ENCODE assay signal across 22 cellular contexts in genomic region chr1:56072310-56072709, GRCh38.
"Had no signal": no experiment of that assay in that cellular context is flagged by ENCODE, and none has a peak within 500 bp of the region (broad histone marks: within the 10 kb centered on the region; RNA-seq: fewer than 3 reads in every experiment).

No MANE protein-coding gene starts in this region.

- ATAC-seq: activated naive CD4-positive, alpha-beta T cell treated with anti-CD3 and anti-CD28 coated beads, Interleukin-2, amount 50 U/mL, for 72 hours; activated T-helper 17 cell treated with anti-CD3 and anti-CD28 coated beads, Interleukin-2, amount 50 U/mL, for 72 hours; left ventricle myocardium superior; natural killer cell; stimulated activated effector memory CD8-positive, alpha-beta T cell treated with anti-CD3 and anti-CD28 coated beads, Interleukin-12 subunit alpha, Interleukin-12 subunit beta, amount 100 ng/mL, for 72 hours; stimulated activated naive CD8-positive, alpha-beta T cell treated with anti-CD3 and anti-CD28 coated beads, Interleukin-15, amount 100 ng/mL, for 72 hours; WTC11 had no signal

- H3K27ac Mint-ChIP-seq: activated naive CD4-positive, alpha-beta T cell treated with anti-CD3 and anti-CD28 coated beads, Interleukin-2, amount 50 U/mL, for 72 hours; activated T-cell treated with anti-CD3 and anti-CD28 coated beads, Interleukin-2, amount 50 U/mL, for 24 hours; activated T-helper 17 cell treated with anti-CD3 and anti-CD28 coated beads, Interleukin-2, amount 50 U/mL, for 72 hours; natural killer cell; stimulated activated effector memory CD8-positive, alpha-beta T cell treated with anti-CD3 and anti-CD28 coated beads, Interleukin-12 subunit alpha, Interleukin-12 subunit beta, amount 100 ng/mL, for 72 hours; stimulated activated naive CD8-positive, alpha-beta T cell treated with anti-CD3 and anti-CD28 coated beads, Interleukin-15, amount 100 ng/mL, for 72 hours; WTC11 had no signal

- H3K36me3 ChIP-seq: adrenal gland, prostate gland, right atrium auricular region, suprapubic skin, upper lobe of left lung had no signal

- H3K27me3 ChIP-seq: adrenal gland, right atrium auricular region, suprapubic skin, upper lobe of left lung had no signal

- H3K9me3 ChIP-seq: adrenal gland, prostate gland, right atrium auricular region, suprapubic skin, upper lobe of left lung had no signal

- H3K36me3 Mint-ChIP-seq: activated naive CD4-positive, alpha-beta T cell treated with anti-CD3 and anti-CD28 coated beads, Interleukin-2, amount 50 U/mL, for 72 hours; natural killer cell; stimulated activated effector memory CD8-positive, alpha-beta T cell treated with anti-CD3 and anti-CD28 coated beads, Interleukin-12 subunit alpha, Interleukin-12 subunit beta, amount 100 ng/mL, for 72 hours; WTC11 had no signal

- H3K4me1 Mint-ChIP-seq: activated T-helper 17 cell treated with anti-CD3 and anti-CD28 coated beads, Interleukin-2, amount 50 U/mL, for 72 hours; natural killer cell; stimulated activated effector memory CD8-positive, alpha-beta T cell treated with anti-CD3 and anti-CD28 coated beads, Interleukin-12 subunit alpha, Interleukin-12 subunit beta, amount 100 ng/mL, for 72 hours; stimulated activated naive CD8-positive, alpha-beta T cell treated with anti-CD3 and anti-CD28 coated beads, Interleukin-15, amount 100 ng/mL, for 72 hours; WTC11 had no signal

- DNase-seq: activated CD4-positive, alpha-beta T cell treated with anti-CD3 and anti-CD28 coated beads, Interleukin-2, amount 50 U/mL, for 4 hours; activated CD8-positive, alpha-beta memory T cell treated with anti-CD3 and anti-CD28 coated beads for 24 hours; activated CD8-positive, alpha-beta memory T cell treated with anti-CD3 and anti-CD28 coated beads, Interleukin-2, amount 50 U/mL, for 4 hours; activated T-cell treated with anti-CD3 and anti-CD28 coated beads, Interleukin-2, amount 50 U/mL, for 24 hours; adrenal gland; cortex of kidney; foreskin melanocyte; hypothalamus; left ventricle myocardium superior; midbrain; natural killer cell; stimulated activated CD4-positive, alpha-beta T cell treated with anti-CD3 and anti-CD28 coated beads, Interleukin-12 subunit alpha, Interleukin-12 subunit beta, amount 100 ng/mL, for 4 hours; stimulated activated naive CD8-positive, alpha-beta T cell treated with anti-CD3 and anti-CD28 coated beads, Interleukin-15, amount 100 ng/mL, for 72 hours; T-helper 1 cell; upper lobe of left lung had no signal

- H3K9me3 Mint-ChIP-seq: activated T-helper 17 cell treated with anti-CD3 and anti-CD28 coated beads, Interleukin-2, amount 50 U/mL, for 72 hours; WTC11 had no signal

- H3K27me3 Mint-ChIP-seq: activated T-cell treated with anti-CD3 and anti-CD28 coated beads, Interleukin-2, amount 50 U/mL, for 24 hours; stimulated activated naive CD8-positive, alpha-beta T cell treated with anti-CD3 and anti-CD28 coated beads, Interleukin-15, amount 100 ng/mL, for 72 hours had no signal

- H3K4me3 Mint-ChIP-seq: activated T-cell treated with anti-CD3 and anti-CD28 coated beads, Interleukin-2, amount 50 U/mL, for 24 hours; activated T-helper 17 cell treated with anti-CD3 and anti-CD28 coated beads, Interleukin-2, amount 50 U/mL, for 72 hours; natural killer cell; stimulated activated effector memory CD8-positive, alpha-beta T cell treated with anti-CD3 and anti-CD28 coated beads, Interleukin-12 subunit alpha, Interleukin-12 subunit beta, amount 100 ng/mL, for 72 hours; stimulated activated naive CD8-positive, alpha-beta T cell treated with anti-CD3 and anti-CD28 coated beads, Interleukin-15, amount 100 ng/mL, for 72 hours; WTC11 had no signal

- H3K4me1 ChIP-seq: adrenal gland, prostate gland had no signal

- H3K4me3 ChIP-seq: adrenal gland, prostate gland, right atrium auricular region, suprapubic skin, upper lobe of left lung had no signal
